ENCODE assay signal across 11 cellular contexts in the genomic region with DNA sequence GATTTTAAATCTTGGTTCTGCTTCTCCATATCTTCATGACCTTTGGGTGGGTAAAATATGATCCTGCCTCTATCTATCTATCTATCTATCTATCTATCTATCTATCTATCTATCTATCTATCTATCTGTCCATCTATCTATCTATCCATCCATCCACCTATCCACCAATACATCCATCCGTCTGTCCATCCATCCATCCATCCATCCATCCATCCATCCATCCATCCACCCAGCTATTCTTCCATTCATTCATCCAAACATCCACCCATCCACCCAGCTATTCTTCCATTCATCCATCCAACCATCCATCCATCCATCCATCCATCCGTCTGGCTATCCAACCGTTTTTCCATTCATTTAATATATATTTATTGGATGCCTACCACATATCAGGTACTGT. TPM values are rescaled to one million over a fixed set of nuclear protein-coding genes. Genes with fewer than 3 reads are reported as not detected.
"Had no signal": no experiment of that assay in that cellular context is flagged by ENCODE, and none has a peak within 500 bp of the region (broad histone marks: within the 10 kb centered on the region; RNA-seq: fewer than 3 reads in every experiment).

No MANE protein-coding gene starts in this region.

- H3K4me3 Mint-ChIP-seq: neural crest cell had no signal

- ATAC-seq: heart left ventricle, left lobe of liver, sciatic nerve had no signal

- H3K4me1 Mint-ChIP-seq: neural crest cell had no signal

- DNase-seq: foreskin melanocyte, heart left ventricle, islet precursor cell, mammary epithelial cell, mucosa of descending colon had no signal

RNA-seq across cellular contexts. Expression of gene PRKCB, which starts 11.5 kb away (rescaled TPM):
- total RNA-seq: bronchial epithelial cell, mammary epithelial cell, osteocyte, pulmonary artery endothelial cell had no signal
